1 cellular context compared by ENCODE assay signal in the genomic region with DNA sequence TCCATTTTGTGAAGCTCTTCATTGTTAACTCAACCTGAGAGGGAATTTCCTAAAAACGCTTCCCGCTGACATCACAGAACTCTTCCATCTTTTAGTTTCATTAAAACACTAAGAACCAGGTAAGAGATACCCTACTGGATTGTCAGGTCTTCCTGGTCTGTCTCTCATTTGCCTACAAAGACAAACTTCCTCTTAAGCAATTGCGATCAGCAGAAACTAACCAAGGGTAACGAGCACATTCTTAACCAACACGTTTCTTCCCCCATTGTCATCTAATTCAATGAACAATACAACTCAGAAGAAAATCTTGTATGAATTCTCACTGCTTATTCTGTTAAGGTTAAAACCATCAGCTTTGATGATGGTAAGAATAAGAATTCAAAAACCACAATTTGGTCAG.
TF ChIP-seq lines count a peak whose summit lies in the region.

No MANE protein-coding gene starts in this region.

TF ChIP-seq in H1, 55 proteins besides CTCF, POLR2A, EP300 and RAD21 (continued from another document):
- TF ChIP-seq ATF3 (IDR thresholded peaks at IDR 0.05; ENCODE audit: insufficient read depth, low read depth, low read length) (no peak), ZNF274 (IDR thresholded peaks at IDR 0.05; ENCODE audit: borderline replicate concordance, extremely low read depth, low read length) (no peak), SP4 (IDR thresholded peaks at IDR 0.05; ENCODE audit: low read length) (no peak), PHF8 (conservative IDR thresholded peaks at IDR 0.05; ENCODE audit: low read depth, low read length) (no peak), BACH1 (IDR thresholded peaks at IDR 0.05; ENCODE audit: low read length) (no peak), GTF2F1 (IDR thresholded peaks at IDR 0.05; ENCODE audit: borderline replicate concordance, low read depth, low read length) (no peak), CTBP2 (IDR thresholded peaks at IDR 0.05; ENCODE audit: borderline replicate concordance, insufficient read depth, insufficient read length, low read length) (no peak), NRF1 (IDR thresholded peaks at IDR 0.05; ENCODE audit: low read depth, low read length) (no peak), POLR2AphosphoS5 (IDR thresholded peaks at IDR 0.05; ENCODE audit: low read depth, low read length) (no peak), HDAC6 (IDR thresholded peaks at IDR 0.05; ENCODE audit: low read depth, low read length) (no peak)
- TF ChIP-seq, protein P1, sequence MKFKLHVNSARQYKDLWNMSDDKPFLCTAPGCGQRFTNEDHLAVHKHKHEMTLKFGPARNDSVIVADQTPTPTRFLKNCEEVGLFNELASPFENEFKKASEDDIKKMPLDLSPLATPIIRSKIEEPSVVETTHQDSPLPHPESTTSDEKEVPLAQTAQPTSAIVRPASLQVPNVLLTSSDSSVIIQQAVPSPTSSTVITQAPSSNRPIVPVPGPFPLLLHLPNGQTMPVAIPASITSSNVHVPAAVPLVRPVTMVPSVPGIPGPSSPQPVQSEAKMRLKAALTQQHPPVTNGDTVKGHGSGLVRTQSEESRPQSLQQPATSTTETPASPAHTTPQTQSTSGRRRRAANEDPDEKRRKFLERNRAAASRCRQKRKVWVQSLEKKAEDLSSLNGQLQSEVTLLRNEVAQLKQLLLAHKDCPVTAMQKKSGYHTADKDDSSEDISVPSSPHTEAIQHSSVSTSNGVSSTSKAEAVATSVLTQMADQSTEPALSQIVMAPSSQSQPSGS (IDR thresholded peaks at IDR 0.05; ENCODE audit: low read length), result no peak
